18 cellular contexts compared by ENCODE assay signal in the genomic region with DNA sequence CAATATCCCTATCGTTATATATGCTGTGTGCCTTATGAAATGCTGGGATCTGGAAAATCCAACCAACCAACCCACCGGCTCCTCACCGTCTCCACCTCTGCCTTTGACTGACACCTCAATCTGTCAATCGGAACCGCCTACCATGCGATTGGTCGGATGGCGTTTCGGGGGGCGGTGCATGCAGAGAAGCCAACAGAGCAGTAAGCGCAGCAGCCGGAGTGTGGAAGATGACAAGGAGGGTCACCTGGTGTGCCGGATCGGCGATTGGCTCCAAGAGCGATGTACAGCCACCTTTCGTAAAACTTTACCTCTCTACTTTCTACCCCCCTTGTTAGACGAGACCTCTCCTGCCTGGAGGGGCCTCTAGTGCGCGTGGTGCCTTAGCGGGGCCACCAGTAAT. TPM values are rescaled to one million over a fixed set of nuclear protein-coding genes. Genes with fewer than 3 reads are reported as not detected.
DNase-seq lines count a peak whose midpoint lies in the region; ATAC-seq and TF ChIP-seq lines count a peak whose summit lies in the region.
"Had no signal": no experiment of that assay in that cellular context is flagged by ENCODE, and none has a peak within 500 bp of the region (broad histone marks: within the 10 kb centered on the region; RNA-seq: fewer than 3 reads in every experiment).

No MANE protein-coding gene starts in this region.

- CTCF ChIA-PET in activated CD4-positive, alpha-beta T cell treated with anti-CD3 and anti-CD28 coated beads, Interleukin-2, amount 10 ng/mL, durations not matched to agents 7 days and 5 days (lab: Charles Lee), result interaction anchor here (0.7 to 15.1 kb wide), 11 partner anchors 11 to 249 kb away, joined by 3 to 144 read pairs (median 3); partner anchors contain the start of gene EDC3

- H3K4me3 ChIP-seq in foreskin fibroblast (ENCODE audit: low read depth in 1 of 2, low read length in 2 of 2), result no peak overlapping the region
- H3K4me3 ChIP-seq: gastroesophageal sphincter, lung, tibial artery had no signal

- DNase-seq in ELF-1 (ENCODE audit: low read depth, low spot score), result peak; percentile 68
- peak; percentile 71 for DNase-seq in ecto neural progenitor cell (ENCODE audit: low spot score)
- peak in 33 of 56 donors; percentile 11 to 79 (median 37) for DNase-seq in nucleus accumbens (lab: John Stamatoyannopoulos, UW)
- DNase-seq in activated CD4-positive, alpha-beta T cell treated with anti-CD3 and anti-CD28 coated beads, Interleukin-2, amount 10 ng/mL, durations not matched to agents 7 days and 5 days, result no peak
- DNase-seq in foreskin fibroblast, result no peak
- no peak for DNase-seq in NCI-H187 treated with DMSO at 0.1 percent for 48 hours (lab: John Stamatoyannopoulos, UW)
- DNase-seq: activated effector memory CD4-positive, alpha-beta T cell treated with anti-CD3 and anti-CD28 coated beads, Interleukin-2, amount 50 U/mL, for 16 hours; BE2C; cortex of kidney; NCI-H2227 treated with DMSO at 0.1 percent for 48 hours; RPMI8226; T-cell had no signal

- H3K27me3 Mint-ChIP-seq in IgD-negative memory B cell, result no peaks in the 10 kb centered on the region
- H3K27me3 Mint-ChIP-seq in activated CD4-positive, alpha-beta T cell treated with anti-CD3 and anti-CD28 coated beads, Interleukin-2, amount 10 ng/mL, durations not matched to agents 7 days and 5 days, result no peaks in the 10 kb centered on the region
- H3K27me3 Mint-ChIP-seq: T-cell had no signal

- peak overlapping the region in 2 of 3 donors; percentile 88 to 90 for H3K27ac Mint-ChIP-seq in IgD-negative memory B cell
- no peak overlapping the region for H3K27ac Mint-ChIP-seq in activated CD4-positive, alpha-beta T cell treated with anti-CD3 and anti-CD28 coated beads, Interleukin-2, amount 10 ng/mL, durations not matched to agents 7 days and 5 days

- H3K36me3 Mint-ChIP-seq in IgD-negative memory B cell, result peaks cover 4% of the 10 kb centered on the region
- H3K36me3 Mint-ChIP-seq in activated CD4-positive, alpha-beta T cell treated with anti-CD3 and anti-CD28 coated beads, Interleukin-2, amount 10 ng/mL, durations not matched to agents 7 days and 5 days (ENCODE audit: low read depth), result peaks cover 66% of the 10 kb centered on the region

- peaks cover 24 to 35% (median 33%) of the 10 kb centered on the region in 3 donors for H3K4me1 Mint-ChIP-seq in IgD-negative memory B cell
- peaks cover 64% of the 10 kb centered on the region for H3K4me1 Mint-ChIP-seq in activated CD4-positive, alpha-beta T cell treated with anti-CD3 and anti-CD28 coated beads, Interleukin-2, amount 10 ng/mL, durations not matched to agents 7 days and 5 days

- H3K9me3 Mint-ChIP-seq in IgD-negative memory B cell, result no peaks in the 10 kb centered on the region
- no peaks in the 10 kb centered on the region for H3K9me3 Mint-ChIP-seq in activated CD4-positive, alpha-beta T cell treated with anti-CD3 and anti-CD28 coated beads, Interleukin-2, amount 10 ng/mL, durations not matched to agents 7 days and 5 days
- H3K9me3 Mint-ChIP-seq: stimulated activated effector memory CD8-positive, alpha-beta T cell treated with anti-CD3 and anti-CD28 coated beads, Interleukin-12 subunit alpha, Interleukin-12 subunit beta, amount 100 ng/mL, for 72 hours; T-cell had no signal

- TF ChIP-seq CTCF in foreskin fibroblast (IDR thresholded peaks at IDR 0.05; ENCODE audit: low read depth, low read length), result no peak

- POLR2A ChIA-PET in activated CD4-positive, alpha-beta T cell treated with anti-CD3 and anti-CD28 coated beads, Interleukin-2, amount 10 ng/mL, durations not matched to agents 7 days and 5 days (lab: Charles Lee), result no interaction called here

- peak overlapping the region in 1 of 4 donors; percentile 72 for H3K4me3 Mint-ChIP-seq in IgD-negative memory B cell
- H3K4me3 Mint-ChIP-seq in activated CD4-positive, alpha-beta T cell treated with anti-CD3 and anti-CD28 coated beads, Interleukin-2, amount 10 ng/mL, durations not matched to agents 7 days and 5 days, result no peak overlapping the region
- H3K4me3 Mint-ChIP-seq: stimulated activated effector memory CD8-positive, alpha-beta T cell treated with anti-CD3 and anti-CD28 coated beads, Interleukin-12 subunit alpha, Interleukin-12 subunit beta, amount 100 ng/mL, for 72 hours had no signal

- ATAC-seq in GM18907 (IDR thresholded peaks at IDR 0.05; ENCODE audit: unreplicated experiment), result no peak
- ATAC-seq: gastroesophageal sphincter; stimulated activated effector memory CD8-positive, alpha-beta T cell treated with anti-CD3 and anti-CD28 coated beads, Interleukin-12 subunit alpha, Interleukin-12 subunit beta, amount 100 ng/mL, for 72 hours had no signal

RNA-seq across cellular contexts. Expression of gene CLK3, which starts 6.3 kb away (rescaled TPM):
- 86.2 TPM for polyA plus RNA-seq in IgD-negative memory B cell
- 100 to 1,000 TPM; 126 to 134 TPM for total RNA-seq in activated CD4-positive, alpha-beta T cell treated with anti-CD3 and anti-CD28 coated beads, Interleukin-2, amount 10 ng/mL, durations not matched to agents 7 days and 5 days

Comparison
In these comparisons a context has a peak if more than half of its experiments do, and no peak if none do; other contexts are left out.
1. DNase-seq: peak in ELF-1 (single experiment), ecto neural progenitor cell (single experiment) and nucleus accumbens (33 of 56); none in activated CD4-positive, alpha-beta T cell treated with anti-CD3 and anti-CD28 coated beads, Interleukin-2, amount 10 ng/mL, durations not matched to agents 7 days and 5 days (single experiment), foreskin fibroblast (0 of 2) and NCI-H187 treated with DMSO at 0.1 percent for 48 hours (single experiment).